Comparison of ENCODE assay signal across 9 cellular contexts in the genomic region with DNA sequence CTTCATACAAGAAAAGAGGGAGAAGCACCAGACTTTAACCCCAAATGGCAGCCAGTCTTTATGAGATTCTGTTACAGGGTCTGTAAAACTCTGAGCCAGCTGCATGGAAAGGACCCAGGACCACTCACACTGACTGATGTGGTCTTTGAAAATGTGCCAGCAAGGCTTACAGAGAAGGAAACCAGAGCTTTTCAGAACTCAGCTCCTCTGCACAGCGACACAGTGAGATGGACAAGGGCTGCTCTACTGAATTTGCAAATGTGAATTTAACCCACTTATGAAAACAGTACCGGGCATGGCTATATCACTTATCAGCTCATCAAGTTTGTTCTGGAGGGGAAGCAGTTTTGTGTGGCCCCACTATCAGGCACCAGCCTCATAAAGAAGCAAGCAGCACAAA.
DNase-seq lines count a peak whose midpoint lies in the region; ATAC-seq and TF ChIP-seq lines count a peak whose summit lies in the region.
"Had no signal": no experiment of that assay in that cellular context is flagged by ENCODE, and none has a peak within 500 bp of the region (broad histone marks: within the 10 kb centered on the region; RNA-seq: fewer than 3 reads in every experiment).

No MANE protein-coding gene starts in this region.

- H3K27me3 ChIP-seq in CD4-positive, alpha-beta memory T cell (ENCODE audit: insufficient read depth, low read length): no peaks in the 10 kb centered on the region
- no peaks in the 10 kb centered on the region for H3K27me3 ChIP-seq in Peyer's patch
- no peaks in the 10 kb centered on the region for H3K27me3 ChIP-seq in effector memory CD4-positive, alpha-beta T cell (replicated peaks; ENCODE audit: control insufficient read depth, insufficient read depth, low read length, poor library complexity, severe bottlenecking)
- H3K27me3 ChIP-seq in osteoblast (ENCODE audit: insufficient read depth, low read length): no peaks in the 10 kb centered on the region

- H3K4me1 ChIP-seq in CD4-positive, alpha-beta memory T cell (ENCODE audit: insufficient read depth, low read length): peaks cover 24% of the 10 kb centered on the region
- H3K4me1 ChIP-seq in Peyer's patch (peaks cover 0 to 12% (median 6%) of the 10 kb centered on the region in 4 donors), osteoblast (ENCODE audit: insufficient read depth, low read length) (peaks cover 40% of the 10 kb centered on the region)
- peaks cover 10% of the 10 kb centered on the region for H3K4me1 ChIP-seq in effector memory CD4-positive, alpha-beta T cell (ENCODE audit: control insufficient read depth, insufficient read depth, low read length, poor library complexity, severe bottlenecking)

- H3K4me3 Mint-ChIP-seq in CD4-positive, alpha-beta memory T cell: peak overlapping the region; percentile 61 to 89 (median 77)

- H3K9me3 Mint-ChIP-seq in CD4-positive, alpha-beta memory T cell: peaks cover 0 to 21% (median 4%) of the 10 kb centered on the region in 8 donors

- H3K4me1 Mint-ChIP-seq in CD4-positive, alpha-beta memory T cell: peaks cover 24 to 40% (median 27%) of the 10 kb centered on the region in 4 donors

- no peaks in the 10 kb centered on the region for H3K9me3 ChIP-seq in CD4-positive, alpha-beta memory T cell (ENCODE audit: control insufficient read depth in 1 of 2, low read length in 2 of 2)
- no peaks in the 10 kb centered on the region for H3K9me3 ChIP-seq in Peyer's patch
- H3K9me3 ChIP-seq in effector memory CD4-positive, alpha-beta T cell (ENCODE audit: control insufficient read depth, low read length): no peaks in the 10 kb centered on the region
- H3K9me3 ChIP-seq in osteoblast (ENCODE audit: low read depth, low read length): no peaks in the 10 kb centered on the region

- POLR2A ChIA-PET in CD4-positive, alpha-beta memory T cell (lab: Charles Lee; ENCODE audit: partially characterized antibody): interaction anchor here (0.6 to 2.2 kb wide), 13 partner anchors 15 to 1283 kb away, joined by 3 to 13 read pairs (median 5); partner anchors contain the start of genes CCDC122, EPSTI1 and LACC1

- CTCF ChIA-PET in CD4-positive, alpha-beta memory T cell (lab: Charles Lee; ENCODE audit: partially characterized antibody): interaction anchor here (0.6 to 1.7 kb wide), 5 partner anchors 18 to 223 kb away, joined by 3 to 6 read pairs (median 3); no protein-coding TSS in a partner anchor

- H3K27ac Mint-ChIP-seq in CD4-positive, alpha-beta memory T cell: peak overlapping the region; percentile 80 to 98 (median 94)

- H3K79me2 ChIP-seq in osteoblast (ENCODE audit: insufficient read depth, low read length): no peaks in the 10 kb centered on the region

- H2AFZ ChIP-seq in osteoblast (ENCODE audit: low read length): peak overlapping the region; percentile 89

- peak overlapping the region; percentile 72 for H3K4me2 ChIP-seq in osteoblast (ENCODE audit: insufficient read depth, low read length)

- peaks cover 6% of the 10 kb centered on the region in 2 donors for H3K27me3 Mint-ChIP-seq in CD4-positive, alpha-beta memory T cell

- H3K27ac ChIP-seq in CD4-positive, alpha-beta memory T cell (ENCODE audit: low read depth, low read length): peak overlapping the region; percentile 45
- peak overlapping the region; percentile 48 to 88 (median 66) for H3K27ac ChIP-seq in Peyer's patch
- peak overlapping the region; percentile 64 for H3K27ac ChIP-seq in effector memory CD4-positive, alpha-beta T cell (ENCODE audit: insufficient read depth, low read length, poor library complexity, severe bottlenecking)
- peak overlapping the region; percentile 61 for H3K27ac ChIP-seq in osteoblast (ENCODE audit: low read depth, low read length)
- H3K27ac ChIP-seq: HL-60 had no signal

- no peaks in the 10 kb centered on the region for H4K20me1 ChIP-seq in osteoblast (ENCODE audit: insufficient read depth, low read length)

- no peaks in the 10 kb centered on the region for H3K36me3 ChIP-seq in CD4-positive, alpha-beta memory T cell (ENCODE audit: insufficient read depth, low read length)
- H3K36me3 ChIP-seq in Peyer's patch: no peaks in the 10 kb centered on the region
- no peaks in the 10 kb centered on the region for H3K36me3 ChIP-seq in effector memory CD4-positive, alpha-beta T cell (ENCODE audit: control insufficient read depth, insufficient read depth, low read length)
- H3K36me3 ChIP-seq in osteoblast (ENCODE audit: insufficient read depth, low read length): no peaks in the 10 kb centered on the region

- H3K4me3 ChIP-seq in CD4-positive, alpha-beta memory T cell (ENCODE audit: low read length in 2 of 2): peak overlapping the region; percentile 4 to 48
- H3K4me3 ChIP-seq in Peyer's patch: peak overlapping the region; percentile 8 to 23 (median 17)
- H3K4me3 ChIP-seq in effector memory CD4-positive, alpha-beta T cell (ENCODE audit: insufficient read depth, low read depth, low read length, poor library complexity, severe bottlenecking): peak overlapping the region; percentile 46
- H3K4me3 ChIP-seq in osteoblast (ENCODE audit: insufficient read depth, low read length): peak overlapping the region; percentile 47

- H3K36me3 Mint-ChIP-seq in CD4-positive, alpha-beta memory T cell: peaks cover 14 to 15% of the 10 kb centered on the region in 2 donors

- no peak for TF ChIP-seq CTCF in Peyer's patch (IDR thresholded peaks at IDR 0.05)
- no peak for TF ChIP-seq CTCF in osteoblast (IDR thresholded peaks at IDR 0.05; ENCODE audit: extremely low read depth, low read depth, low read length)

- intact Hi-C loops in CD4-positive, alpha-beta memory T cell (cut with micrococcal nuclease): loop anchor here (1.0 to 10.0 kb wide), 6 partner anchors 83 to 640 kb away; partner anchors contain the start of genes CCDC122 and LACC1

- ATAC-seq in GM19395 (IDR thresholded peaks at IDR 0.05; ENCODE audit: unreplicated experiment) (no peak), HG03159 (IDR thresholded peaks at IDR 0.05; ENCODE audit: unreplicated experiment) (no peak)

- no peak for TF ChIP-seq POLR2A in Peyer's patch (IDR thresholded peaks at IDR 0.05)

- DNase-seq in CD4-positive, alpha-beta memory T cell: no peak
- DNase-seq in Peyer's patch: no peak
- no peak for DNase-seq in effector memory CD4-positive, alpha-beta T cell
- DNase-seq in osteoblast (ENCODE audit: insufficient read length, low spot score, missing footprints): no peak
- no peak for DNase-seq in NCI-H146 treated with DMSO at 0.1 percent for 48 hours (lab: John Stamatoyannopoulos, UW; ENCODE audit: unreplicated experiment)
- no peak for DNase-seq in NCI-H226
